In genomic region chr6:106300944-106301343, GRCh38 we compare ENCODE assay signal across 8 cellular contexts. TPM values are rescaled to one million over a fixed set of nuclear protein-coding genes. Genes with fewer than 3 reads are reported as not detected.
DNase-seq lines count a peak whose midpoint lies in the region; ATAC-seq and TF ChIP-seq lines count a peak whose summit lies in the region.

No MANE protein-coding gene starts in this region.

- peak; percentile 20 for TF ChIP-seq CTCF in endothelial cell (IDR thresholded peaks at IDR 0.05; ENCODE audit: unreplicated experiment)
- peak; percentile 60 for TF ChIP-seq CTCF in progenitor cell of endocrine pancreas (IDR thresholded peaks at IDR 0.05; ENCODE audit: unreplicated experiment)

- no peaks in the 10 kb centered on the region for H3K36me3 Mint-ChIP-seq in endothelial cell (ENCODE audit: low read depth, unreplicated experiment)
- H3K36me3 Mint-ChIP-seq in progenitor cell of endocrine pancreas (ENCODE audit: insufficient read depth) = peaks cover 2% of the 10 kb centered on the region

- DNase-seq in NCI-H2171 treated with DMSO at 0.1 percent for 48 hours (lab: John Stamatoyannopoulos, UW) (peak; percentile 22), NCI-H2171 (lab: John Stamatoyannopoulos, UW) (no peak), NCI-H774 (lab: John Stamatoyannopoulos, UW) (peak; percentile 30), endothelial cell (ENCODE audit: low spot score) (no peak), progenitor cell of endocrine pancreas (ENCODE audit: low spot score, unreplicated experiment) (no peak), caudate nucleus (lab: John Stamatoyannopoulos, UW) (no peak)

- H3K27ac ChIP-seq in caudate nucleus (ENCODE audit: low read depth, low read length) = no peak overlapping the region

- H3K27ac Mint-ChIP-seq in endothelial cell (ENCODE audit: unreplicated experiment) (no peak overlapping the region), progenitor cell of endocrine pancreas (no peak overlapping the region)

- no peaks in the 10 kb centered on the region for H3K4me1 Mint-ChIP-seq in endothelial cell (ENCODE audit: unreplicated experiment)
- H3K4me1 Mint-ChIP-seq in progenitor cell of endocrine pancreas (ENCODE audit: low read depth) = peaks cover 2% of the 10 kb centered on the region

- ATAC-seq in HG03469 (IDR thresholded peaks at IDR 0.05; ENCODE audit: unreplicated experiment) (no peak), HG02970 (IDR thresholded peaks at IDR 0.05; ENCODE audit: low FRiP score, unreplicated experiment) (no peak)

- no peaks in the 10 kb centered on the region for H3K27me3 Mint-ChIP-seq in endothelial cell (ENCODE audit: unreplicated experiment)
- H3K27me3 Mint-ChIP-seq in progenitor cell of endocrine pancreas = no peaks in the 10 kb centered on the region

- H3K9me3 Mint-ChIP-seq in endothelial cell (ENCODE audit: unreplicated experiment) (no peaks in the 10 kb centered on the region), progenitor cell of endocrine pancreas (ENCODE audit: low read depth) (no peaks in the 10 kb centered on the region)

- H3K4me3 Mint-ChIP-seq in endothelial cell (ENCODE audit: unreplicated experiment) (no peak overlapping the region), progenitor cell of endocrine pancreas (ENCODE audit: low read depth) (no peak overlapping the region)

RNA-seq across cellular contexts. Expression of gene ATG5, which starts 24.6 kb away (rescaled TPM):
- 27.5 TPM for total RNA-seq in endothelial cell (ENCODE audit: unreplicated experiment)
- total RNA-seq in progenitor cell of endocrine pancreas = 39.6 and 40.8 TPM in 2 replicates

RNA-seq across cellular contexts. Expression of gene CRYBG1, which starts 59.6 kb away (rescaled TPM):
- 0.08 TPM for total RNA-seq in endothelial cell (ENCODE audit: unreplicated experiment)
- 3.0 and 3.4 TPM in 2 replicates for total RNA-seq in progenitor cell of endocrine pancreas

Comparison
In these comparisons a context has a peak if more than half of its experiments do, and no peak if none do; other contexts are left out.
1. DNase-seq: peak in NCI-H2171 treated with DMSO at 0.1 percent for 48 hours (single experiment) and NCI-H774 (single experiment); none in NCI-H2171 (single experiment), endothelial cell (single experiment), progenitor cell of endocrine pancreas (single experiment) and caudate nucleus (0 of 61).